In the genomic region with DNA sequence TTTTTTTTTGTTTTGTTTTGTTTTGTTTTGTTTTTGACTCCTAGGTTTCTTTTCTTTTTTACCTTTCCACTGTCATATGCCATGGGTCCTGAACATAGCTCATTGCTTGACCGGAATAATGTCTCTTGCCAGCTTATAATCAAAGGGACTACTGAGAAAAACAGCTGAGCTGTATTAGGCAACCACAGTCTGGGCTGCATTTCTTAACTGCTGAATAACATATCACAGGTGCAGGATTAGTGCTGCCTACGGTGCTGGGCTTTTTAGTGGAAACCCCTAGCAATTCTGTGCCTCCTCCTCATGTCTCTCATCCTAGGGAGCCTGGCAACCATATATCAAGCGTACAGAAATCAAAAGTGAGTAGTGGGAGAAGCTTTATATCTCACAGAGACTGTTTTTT, we compare ENCODE assay signal across 1 cellular context.
TF ChIP-seq lines count a peak whose summit lies in the region.

No MANE protein-coding gene starts in this region.

TF ChIP-seq in K562, 482 proteins besides CTCF, POLR2A, EP300 and RAD21:
- no peak for TF ChIP-seq ZNF644 (tag; IDR thresholded peaks at IDR 0.05; ENCODE audit: low read depth)
- TF ChIP-seq, protein P1, sequence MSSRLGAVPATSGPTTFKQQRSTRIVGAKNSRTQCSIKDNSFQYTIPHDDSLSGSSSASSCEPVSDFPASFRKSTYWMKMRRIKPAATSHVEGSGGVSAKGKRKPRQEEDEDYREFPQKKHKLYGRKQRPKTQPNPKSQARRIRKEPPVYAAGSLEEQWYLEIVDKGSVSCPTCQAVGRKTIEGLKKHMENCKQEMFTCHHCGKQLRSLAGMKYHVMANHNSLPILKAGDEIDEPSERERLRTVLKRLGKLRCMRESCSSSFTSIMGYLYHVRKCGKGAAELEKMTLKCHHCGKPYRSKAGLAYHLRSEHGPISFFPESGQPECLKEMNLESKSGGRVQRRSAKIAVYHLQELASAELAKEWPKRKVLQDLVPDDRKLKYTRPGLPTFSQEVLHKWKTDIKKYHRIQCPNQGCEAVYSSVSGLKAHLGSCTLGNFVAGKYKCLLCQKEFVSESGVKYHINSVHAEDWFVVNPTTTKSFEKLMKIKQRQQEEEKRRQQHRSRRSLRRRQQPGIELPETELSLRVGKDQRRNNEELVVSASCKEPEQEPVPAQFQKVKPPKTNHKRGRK (tag; IDR thresholded peaks at IDR 0.05) = peak; percentile 26; the same call in 1 of the 2 replicates
